In genomic region chr1:157301477-157302198, GRCh38 we compare ENCODE assay signal across 14 cellular contexts.
A peak's percentile ranks its signal among the peaks of the same experiment; 100 is the strongest.
DNase-seq lines count a peak whose midpoint lies in the region; ATAC-seq and TF ChIP-seq lines count a peak whose summit lies in the region.
"Had no signal": no experiment of that assay in that cellular context is flagged by ENCODE, and none has a peak within 500 bp of the region (broad histone marks: within the 10 kb centered on the region; RNA-seq: fewer than 3 reads in every experiment).

No MANE protein-coding gene starts in this region.

- H3K4me1 Mint-ChIP-seq in endodermal cell (peaks cover 3% of the 10 kb centered on the region), glutamatergic neuron (ENCODE audit: low read depth, unreplicated experiment) (no peaks in the 10 kb centered on the region)
- no peaks in the 10 kb centered on the region for H3K4me1 Mint-ChIP-seq in stimulated activated effector memory CD8-positive, alpha-beta T cell treated with anti-CD3 and anti-CD28 coated beads, Interleukin-12 subunit alpha, Interleukin-12 subunit beta, amount 100 ng/mL, for 72 hours
- H3K4me1 Mint-ChIP-seq: CD4-positive, CD25-positive, alpha-beta regulatory T cell had no signal

- H3K27ac Mint-ChIP-seq in endodermal cell = no peak overlapping the region
- no peak overlapping the region for H3K27ac Mint-ChIP-seq in stimulated activated effector memory CD8-positive, alpha-beta T cell treated with anti-CD3 and anti-CD28 coated beads, Interleukin-12 subunit alpha, Interleukin-12 subunit beta, amount 100 ng/mL, for 72 hours
- H3K27ac Mint-ChIP-seq in glutamatergic neuron (ENCODE audit: unreplicated experiment) = no peak overlapping the region

- H3K9ac ChIP-seq in endodermal cell (ENCODE audit: extremely low read depth, low read length, poor library complexity, severe bottlenecking) = no peak overlapping the region
- H3K9ac ChIP-seq: BLaER1 treated with 17β-estradiol and CSF1 and Interleukin-3, amounts not matched to agents 10 nM and 100 nM; GM23248 had no signal

- H3K9me3 Mint-ChIP-seq in endodermal cell (no peaks in the 10 kb centered on the region), glutamatergic neuron (ENCODE audit: unreplicated experiment) (peaks cover 2% of the 10 kb centered on the region)
- H3K9me3 Mint-ChIP-seq in stimulated activated effector memory CD8-positive, alpha-beta T cell treated with anti-CD3 and anti-CD28 coated beads, Interleukin-12 subunit alpha, Interleukin-12 subunit beta, amount 100 ng/mL, for 72 hours = no peaks in the 10 kb centered on the region

- H3K9me3 ChIP-seq in endodermal cell (ENCODE audit: control insufficient read depth, low read length) = no peaks in the 10 kb centered on the region
- H3K9me3 ChIP-seq: BLaER1 treated with 17β-estradiol and CSF1 and Interleukin-3, amounts not matched to agents 10 nM and 100 nM had no signal

- no peak overlapping the region for H3K27ac ChIP-seq in endodermal cell (ENCODE audit: low read depth, low read length)
- H3K27ac ChIP-seq: BLaER1 treated with 17β-estradiol and CSF1 and Interleukin-3, amounts not matched to agents 10 nM and 100 nM; GM23248 had no signal

- peak; percentile 9 for DNase-seq in NCI-H748 (lab: John Stamatoyannopoulos, UW; ENCODE audit: unreplicated experiment)
- DNase-seq in NCI-H748 treated with DMSO at 0.1 percent for 48 hours (lab: John Stamatoyannopoulos, UW) = no peak
- peak; percentile 26 for DNase-seq in NCI-H510A (lab: John Stamatoyannopoulos, UW)
- peak; percentile 23 for DNase-seq in endodermal cell
- no peak for DNase-seq in stimulated activated effector memory CD8-positive, alpha-beta T cell treated with anti-CD3 and anti-CD28 coated beads, Interleukin-12 subunit alpha, Interleukin-12 subunit beta, amount 100 ng/mL, for 72 hours (ENCODE audit: low spot score in 2 of 2)
- DNase-seq in glutamatergic neuron = no peak
- DNase-seq in hypothalamus (lab: John Stamatoyannopoulos, UW) = no peak
- DNase-seq: ACHN; CD4-positive, CD25-positive, alpha-beta regulatory T cell; DMS79; GM23248; H7 had no signal

- H3K27me3 Mint-ChIP-seq in endodermal cell (ENCODE audit: insufficient read depth) (peaks cover 7% of the 10 kb centered on the region), glutamatergic neuron (ENCODE audit: unreplicated experiment) (peaks cover 4% of the 10 kb centered on the region)

- H3K4me3 Mint-ChIP-seq in endodermal cell (no peak overlapping the region), glutamatergic neuron (ENCODE audit: unreplicated experiment) (no peak overlapping the region)
- no peak overlapping the region for H3K4me3 Mint-ChIP-seq in stimulated activated effector memory CD8-positive, alpha-beta T cell treated with anti-CD3 and anti-CD28 coated beads, Interleukin-12 subunit alpha, Interleukin-12 subunit beta, amount 100 ng/mL, for 72 hours
- H3K4me3 Mint-ChIP-seq: CD4-positive, CD25-positive, alpha-beta regulatory T cell had no signal

- H3K27me3 ChIP-seq in endodermal cell (ENCODE audit: control insufficient read depth, insufficient read depth, low read length, poor library complexity, severe bottlenecking) = no peaks in the 10 kb centered on the region
- H3K27me3 ChIP-seq: BLaER1 treated with 17β-estradiol and CSF1 and Interleukin-3, amounts not matched to agents 10 nM and 100 nM had no signal

- H3K36me3 ChIP-seq in endodermal cell (ENCODE audit: control insufficient read depth, insufficient read depth, low read length) = no peaks in the 10 kb centered on the region
- H3K36me3 ChIP-seq: BLaER1 treated with 17β-estradiol and CSF1 and Interleukin-3, amounts not matched to agents 10 nM and 100 nM had no signal

- WGBS in endodermal cell (ENCODE audit: insufficient coverage in 1 of 2, insufficient read length in 1 of 2), 2 experiments = 85 to 93% methylated on average over 2 of the region's 2 CpGs

- no peak for TF ChIP-seq CTCF in endodermal cell (conservative IDR thresholded peaks at IDR 0.05)
- TF ChIP-seq CTCF in glutamatergic neuron (IDR thresholded peaks at IDR 0.05; ENCODE audit: partially characterized antibody, unreplicated experiment) = no peak

- no peak overlapping the region for H3K4me3 ChIP-seq in endodermal cell (ENCODE audit: low read length)
- H3K4me3 ChIP-seq: BLaER1 treated with 17β-estradiol and CSF1 and Interleukin-3, amounts not matched to agents 10 nM and 100 nM; GM12878; GM23248 had no signal

- no peaks in the 10 kb centered on the region for H3K4me1 ChIP-seq in endodermal cell (ENCODE audit: control insufficient read depth, insufficient read depth, low read length)
- H3K4me1 ChIP-seq: BLaER1 treated with 17β-estradiol and CSF1 and Interleukin-3, amounts not matched to agents 10 nM and 100 nM had no signal

- peak; percentile 24 for ATAC-seq in stimulated activated effector memory CD8-positive, alpha-beta T cell treated with anti-CD3 and anti-CD28 coated beads, Interleukin-12 subunit alpha, Interleukin-12 subunit beta, amount 100 ng/mL, for 72 hours
- ATAC-seq: GM12878 had no signal

- H3K36me3 Mint-ChIP-seq in endodermal cell (ENCODE audit: low read depth) = no peaks in the 10 kb centered on the region
- no peaks in the 10 kb centered on the region for H3K36me3 Mint-ChIP-seq in stimulated activated effector memory CD8-positive, alpha-beta T cell treated with anti-CD3 and anti-CD28 coated beads, Interleukin-12 subunit alpha, Interleukin-12 subunit beta, amount 100 ng/mL, for 72 hours
- H3K36me3 Mint-ChIP-seq in glutamatergic neuron (ENCODE audit: unreplicated experiment) = no peaks in the 10 kb centered on the region
- H3K36me3 Mint-ChIP-seq: CD4-positive, CD25-positive, alpha-beta regulatory T cell had no signal

Comparison
In these comparisons a context has a peak if more than half of its experiments do, and no peak if none do; other contexts are left out.
1. DNase-seq: peak in NCI-H748 (single experiment), NCI-H510A (single experiment) and endodermal cell (single experiment); none in NCI-H748 treated with DMSO at 0.1 percent for 48 hours (single experiment), stimulated activated effector memory CD8-positive, alpha-beta T cell treated with anti-CD3 and anti-CD28 coated beads, Interleukin-12 subunit alpha, Interleukin-12 subunit beta, amount 100 ng/mL, for 72 hours (0 of 2), glutamatergic neuron (single experiment) and hypothalamus (0 of 51).